Comparison of ENCODE assay signal across 2 cellular contexts in genomic region chr7:100825760-100826545, GRCh38.
TF ChIP-seq lines count a peak whose summit lies in the region.

No MANE protein-coding gene starts in this region.

TF ChIP-seq in Ishikawa, 13 proteins besides CTCF, POLR2A, EP300 and RAD21:
- TF ChIP-seq REST (IDR thresholded peaks at IDR 0.05; ENCODE audit: low read depth) (no peak), FOXM1 (IDR thresholded peaks at IDR 0.05; ENCODE audit: borderline replicate concordance, low read depth) (no peak), NFIC (IDR thresholded peaks at IDR 0.05) (no peak), TEAD4 (IDR thresholded peaks at IDR 0.05) (no peak), YY1 (IDR thresholded peaks at IDR 0.05; ENCODE audit: low read depth) (no peak), MAX (IDR thresholded peaks at IDR 0.05) (no peak), ZBTB7A (IDR thresholded peaks at IDR 0.05; ENCODE audit: low read depth) (no peak)

TF ChIP-seq in K562, 482 proteins besides CTCF, POLR2A, EP300 and RAD21 (continues in another document):
- TF ChIP-seq ETS2 (tag; IDR thresholded peaks at IDR 0.05; ENCODE audit: borderline replicate concordance, poor library complexity, severe bottlenecking) (no peak), ZNF324 (CRISPR knock-in tag; IDR thresholded peaks at IDR 0.05) (no peak), U2AF1 (optimal IDR thresholded peaks at IDR 0.05; ENCODE audit: low read depth, low read length) (no peak), TFAP4 (CRISPR knock-in tag; IDR thresholded peaks at IDR 0.05; ENCODE audit: borderline replicate concordance) (no peak), CHCHD3 (CRISPR knock-in tag; IDR thresholded peaks at IDR 0.05) (no peak), ZNF398 (CRISPR knock-in tag; IDR thresholded peaks at IDR 0.05) (no peak), MTA2 (IDR thresholded peaks at IDR 0.05; ENCODE audit: low read depth) (no peak), CGGBP1 (CRISPR knock-in tag; IDR thresholded peaks at IDR 0.05) (no peak), ZNF253 (CRISPR knock-in tag; conservative IDR thresholded peaks at IDR 0.05) (no peak), ELK3 (CRISPR knock-in tag; IDR thresholded peaks at IDR 0.05) (no peak), ARID4B (CRISPR knock-in tag; IDR thresholded peaks at IDR 0.05) (peak; percentile 5; the same call in 1 of the 2 replicates), CREBBP (IDR thresholded peaks at IDR 0.05; ENCODE audit: low read depth, low read length) (no peak), FOXM1 (IDR thresholded peaks at IDR 0.05; ENCODE audit: low read depth) (no peak), FOXM1 (CRISPR knock-in tag; IDR thresholded peaks at IDR 0.05; ENCODE audit: low read depth) (no peak), PCBP1 (IDR thresholded peaks at IDR 0.05; ENCODE audit: low read depth, low read length, poor library complexity, severe bottlenecking) (no peak), ZNF395 (CRISPR knock-in tag; IDR thresholded peaks at IDR 0.05) (no peak), TFAM (CRISPR knock-in tag; conservative IDR thresholded peaks at IDR 0.05) (no peak), ZNF707 (CRISPR knock-in tag; conservative IDR thresholded peaks at IDR 0.05) (no peak), THRA (IDR thresholded peaks at IDR 0.05) (no peak), CBFA2T2 (conservative IDR thresholded peaks at IDR 0.05) (no peak), ZFP91 (CRISPR knock-in tag; IDR thresholded peaks at IDR 0.05) (no peak), ATF6 (CRISPR knock-in tag; IDR thresholded peaks at IDR 0.05) (no peak), ZSCAN29 (IDR thresholded peaks at IDR 0.05) (no peak), ZNF174 (CRISPR knock-in tag; IDR thresholded peaks at IDR 0.05) (no peak), ZNF41 (CRISPR knock-in tag; conservative IDR thresholded peaks at IDR 0.05) (no peak), THRAP3 (IDR thresholded peaks at IDR 0.05; ENCODE audit: borderline replicate concordance) (no peak), TOE1 (IDR thresholded peaks at IDR 0.05; ENCODE audit: borderline replicate concordance) (no peak), TOE1 (CRISPR knock-in tag; IDR thresholded peaks at IDR 0.05; ENCODE audit: borderline replicate concordance, low read depth) (no peak), ZNF232 (CRISPR knock-in tag; IDR thresholded peaks at IDR 0.05) (peak; percentile 20; the same call in 1 of the 2 replicates), ZNF584 (CRISPR knock-in tag; IDR thresholded peaks at IDR 0.05; ENCODE audit: low read depth) (no peak), BRD9 (IDR thresholded peaks at IDR 0.05; ENCODE audit: low read depth, partially characterized antibody) (no peak), BMI1 (IDR thresholded peaks at IDR 0.05; ENCODE audit: low read length) (no peak), CBX3 (IDR thresholded peaks at IDR 0.05; ENCODE audit: borderline replicate concordance in 1 of 2, low read length in 2 of 2) (no peak), ZNF586 (CRISPR knock-in tag; conservative IDR thresholded peaks at IDR 0.05) (no peak), ZBTB8A (IDR thresholded peaks at IDR 0.05; ENCODE audit: partially characterized antibody) (no peak), SMAD2 (IDR thresholded peaks at IDR 0.05; ENCODE audit: low read depth, low read length) (no peak), ZBED1 (IDR thresholded peaks at IDR 0.05) (no peak; the same call in 1 of the 2 replicates), ILF3 (IDR thresholded peaks at IDR 0.05; ENCODE audit: borderline replicate concordance) (no peak), GTF2F1 (IDR thresholded peaks at IDR 0.05; ENCODE audit: low read depth, low read length) (no peak), SRSF7 (optimal IDR thresholded peaks at IDR 0.05; ENCODE audit: low read depth, low read length) (no peak), CHD4 (IDR thresholded peaks at IDR 0.05; ENCODE audit: insufficient read depth, insufficient replicate concordance, low read depth, low read length, poor library complexity, severe bottlenecking) (no peak), JUNB (CRISPR knock-in tag; conservative IDR thresholded peaks at IDR 0.05) (no peak), UBTF (IDR thresholded peaks at IDR 0.05; ENCODE audit: borderline replicate concordance in 1 of 2, low read depth in 2 of 2, low read length in 2 of 2) (peak in 1 of 2 experiments; percentile 54; a peak in 1 of 4 replicates), ELK1 (CRISPR knock-in tag; IDR thresholded peaks at IDR 0.05) (no peak), NCOA6 (IDR thresholded peaks at IDR 0.05) (no peak), KLF16 (IDR thresholded peaks at IDR 0.05) (no peak)
